In the genomic region with DNA sequence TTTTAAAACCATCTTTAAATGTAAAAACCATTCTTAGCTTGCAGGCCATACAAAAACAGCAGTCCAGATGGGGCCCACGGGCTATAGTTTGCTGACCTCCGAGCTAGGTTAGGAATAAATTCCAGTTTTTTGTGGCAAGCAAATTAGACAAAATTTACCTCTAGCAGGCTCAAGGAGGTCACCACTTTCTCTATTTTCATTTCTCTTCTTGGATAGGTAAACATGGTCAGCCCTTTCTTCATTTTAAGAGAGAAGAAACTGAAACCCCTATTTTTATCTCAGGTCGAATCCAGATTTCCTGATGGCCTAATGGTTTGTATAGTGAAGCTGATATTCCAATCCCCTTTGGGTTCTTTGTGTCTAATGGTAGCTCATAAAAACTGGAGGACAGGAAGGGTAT, we compare ENCODE assay signal across 18 cellular contexts. TPM values are rescaled to one million over a fixed set of nuclear protein-coding genes. Genes with fewer than 3 reads are reported as not detected.
DNase-seq lines count a peak whose midpoint lies in the region; ATAC-seq, FAIRE-seq and TF ChIP-seq lines count a peak whose summit lies in the region.
"Had no signal": no experiment of that assay in that cellular context is flagged by ENCODE, and none has a peak within 500 bp of the region (broad histone marks: within the 10 kb centered on the region; RNA-seq: fewer than 3 reads in every experiment).

No MANE protein-coding gene starts in this region.

- ATAC-seq in GM21576 (IDR thresholded peaks at IDR 0.05; ENCODE audit: unreplicated experiment) (peak; percentile 54), GM18907 (IDR thresholded peaks at IDR 0.05; ENCODE audit: unreplicated experiment) (no peak)

- FAIRE-seq in GM18507 (lab: Jason Lieb, UNC), result peak; percentile 48

- in situ Hi-C loops in transverse colon (cut with MboI; ENCODE audit: low pct_ligation_motif_present in 1 of 4, low pct_unique_long_range_greater_than_20kb in 1 of 4, low sequenced_read_pairs in 3 of 4), result no loop called here

- H3K27ac ChIP-seq in MM.1S (ENCODE audit: low read length) (no peak overlapping the region), transverse colon (no peak overlapping the region)

- DNase-seq in GM06990 (ENCODE audit: extremely low read depth, insufficient read length) (no peak), GM18507 (ENCODE audit: extremely low spot score, insufficient read length, low read depth) (no peak), MM.1S (peak; percentile 21), NCI-H526 treated with DMSO at 0.1 percent for 48 hours (lab: John Stamatoyannopoulos, UW) (no peak), transverse colon (no peak), SIG-M5 (lab: John Stamatoyannopoulos, UW) (no peak)
- DNase-seq: C1 segment of cervical spinal cord, DMS79 treated with DMSO at 0.1 percent for 48 hours, H9, MV-4-11, NCI-H1436, NCI-H2029 treated with DMSO at 0.1 percent for 48 hours, NCI-H2171 treated with DMSO at 0.1 percent for 48 hours, NCI-H446 treated with DMSO at 0.1 percent for 48 hours, NCI-H748 treated with DMSO at 0.1 percent for 48 hours, RPMI8226 had no signal

- peak overlapping the region; percentile 29 for H3K4me3 ChIP-seq in GM06990 (replicated peaks; ENCODE audit: low read depth, low read length)
- H3K4me3 ChIP-seq in MM.1S (ENCODE audit: low read length), result peak overlapping the region; percentile 15; the same call in 1 of the 2 replicates
- no peak overlapping the region for H3K4me3 ChIP-seq in transverse colon

- no peak for TF ChIP-seq POLR2A in transverse colon (IDR thresholded peaks at IDR 0.05)

- TF ChIP-seq CTCF in GM06990 (IDR thresholded peaks at IDR 0.05; ENCODE audit: insufficient read depth, low read length, poor library complexity, severe bottlenecking), result no peak
- no peak for TF ChIP-seq CTCF in MM.1S (IDR thresholded peaks at IDR 0.05; ENCODE audit: low read length)
- TF ChIP-seq CTCF in transverse colon (IDR thresholded peaks at IDR 0.05), result no peak

- no peak for TF ChIP-seq EP300 in transverse colon (IDR thresholded peaks at IDR 0.05; ENCODE audit: low read depth)

- H3K79me2 ChIP-seq in MM.1S (ENCODE audit: low read length), result peaks cover 49% of the 10 kb centered on the region

- H3K4me2 ChIP-seq in MM.1S (ENCODE audit: low read depth, low read length), result peak overlapping the region; percentile 71

- no peak overlapping the region for H3K9ac ChIP-seq in MM.1S (ENCODE audit: low read length)

- H3K9me3 ChIP-seq in MM.1S (replicated peaks; ENCODE audit: insufficient read depth, low read length) (no peaks in the 10 kb centered on the region), transverse colon (no peaks in the 10 kb centered on the region)

- intact Hi-C loops in transverse colon (cut with DNase I; ENCODE audit: low total_unique reads), result no loop called here

- H3K27me3 ChIP-seq in GM06990 (replicated peaks; ENCODE audit: control insufficient read depth, insufficient read depth, low read length) (no peaks in the 10 kb centered on the region), MM.1S (replicated peaks; ENCODE audit: insufficient read depth, low read length) (no peaks in the 10 kb centered on the region), transverse colon (no peaks in the 10 kb centered on the region)

- H3F3A ChIP-seq in MM.1S (ENCODE audit: insufficient read depth, low read length), result peaks cover 15% of the 10 kb centered on the region; the same call in 1 of the 2 replicates

- H2AFZ ChIP-seq in MM.1S (ENCODE audit: low read length), result no peak overlapping the region

- H3K4me1 ChIP-seq in MM.1S (ENCODE audit: low read length), result peaks cover 24% of the 10 kb centered on the region
- H3K4me1 ChIP-seq in transverse colon, result peaks cover 0 to 17% (median 13%) of the 10 kb centered on the region in 4 donors

- H3K9me2 ChIP-seq in MM.1S (replicated peaks; ENCODE audit: insufficient read depth, low read length), result no peaks in the 10 kb centered on the region

- H4K20me1 ChIP-seq in MM.1S (ENCODE audit: insufficient read depth, low read length), result peaks cover 31% of the 10 kb centered on the region

- H3K36me3 ChIP-seq in GM06990 (ENCODE audit: control insufficient read depth, insufficient read depth, low read length) (peaks cover 4% of the 10 kb centered on the region), MM.1S (replicated peaks; ENCODE audit: insufficient read depth, low read length) (peaks cover 9% of the 10 kb centered on the region; the same call in 1 of the 2 replicates), transverse colon (peaks cover 0 to 19% (median 9%) of the 10 kb centered on the region in 4 donors)

- WGBS in transverse colon (ENCODE audit: low coverage in 1 of 2), 2 donors, result 80 to 88% methylated on average over 3 of the region's 3 CpGs

RNA-seq across cellular contexts. Expression of a gene that starts 10.7 kb away (rescaled TPM):
- 10 to 100 TPM in 1 of 4 donors, 1 to 10 TPM in 3; 6.2 to 11.1 (median 7.1) TPM for total RNA-seq in transverse colon

RNA-seq across cellular contexts. Expression of a gene that starts 10.9 kb away (rescaled TPM):
- total RNA-seq in transverse colon, result 10 to 100 TPM in 2 of 4 donors, 1 to 10 TPM in 2; 3.0 to 31.4 (median 13.9) TPM

RNA-seq across cellular contexts. Expression of a gene that starts 17.7 kb away (rescaled TPM):
- total RNA-seq in transverse colon, result 1 to 10 TPM in 2 of 4 donors, not detected in 2; 2.5 to 2.9 TPM

RNA-seq across cellular contexts. Expression of a gene that starts 43.8 kb away (rescaled TPM):
- 10 to 100 TPM in 1 of 4 donors, 1 to 10 TPM in 3; 4.9 to 30.8 (median 7.4) TPM for total RNA-seq in transverse colon

Comparison
In these comparisons a context has a peak if more than half of its experiments do, and no peak if none do; other contexts are left out.
1. H3K4me3 ChIP-seq: peak in GM06990 (single experiment) and MM.1S (single experiment); none in transverse colon (0 of 4).